ENCODE assay signal across 20 cellular contexts in the genomic region with DNA sequence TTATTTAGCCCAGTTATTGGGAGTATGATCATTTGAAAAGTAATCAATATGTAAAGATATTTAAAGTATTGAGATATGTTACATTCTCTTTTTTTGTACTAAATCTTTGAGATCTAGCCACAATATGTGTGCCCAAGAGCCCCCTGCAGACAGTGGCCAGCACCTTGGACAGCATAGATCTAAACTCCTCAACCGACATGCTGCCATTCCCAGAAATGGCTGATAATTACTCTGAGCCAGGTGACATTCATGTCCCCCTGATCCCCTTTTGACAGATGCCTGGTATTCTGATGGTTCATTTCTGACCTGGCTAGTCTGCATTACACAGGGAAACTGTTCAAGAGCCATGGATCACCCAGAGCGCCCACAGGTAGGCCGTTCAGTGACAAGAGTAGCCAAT.
DNase-seq lines count a peak whose midpoint lies in the region; ATAC-seq and TF ChIP-seq lines count a peak whose summit lies in the region.
"Had no signal": no experiment of that assay in that cellular context is flagged by ENCODE, and none has a peak within 500 bp of the region (broad histone marks: within the 10 kb centered on the region; RNA-seq: fewer than 3 reads in every experiment).

No MANE protein-coding gene starts in this region.

- TF ChIP-seq POLR2A in IMR-90 (IDR thresholded peaks at IDR 0.05; ENCODE audit: low read depth, low read length) = no peak
- no peak for TF ChIP-seq POLR2A in adrenal gland (IDR thresholded peaks at IDR 0.05)

- BruUV-seq in IMR-90 (replicated peaks; lab: Mats Ljungman, UMichigan) = no TSS peak

- H4K5ac ChIP-seq in IMR-90 (ENCODE audit: low read depth, low read length) = no peak overlapping the region

- no peak overlapping the region for H2AK9ac ChIP-seq in IMR-90 (replicated peaks; ENCODE audit: low read depth, low read length, poor library complexity)

- H3K36me3 ChIP-seq in IMR-90 (ENCODE audit: control insufficient read depth, insufficient read depth, low read length) (no peaks in the 10 kb centered on the region), adrenal gland (replicated peaks in 1 of 2) (no peaks in the 10 kb centered on the region)

- no peak overlapping the region for H3K18ac ChIP-seq in IMR-90 (ENCODE audit: low read depth, low read length)

- no peak overlapping the region for H3K56ac ChIP-seq in IMR-90 (ENCODE audit: extremely low read depth, insufficient read depth, low read length)

- H3K27me3 ChIP-seq in IMR-90 (ENCODE audit: control insufficient read depth, insufficient read depth, low read length) = no peaks in the 10 kb centered on the region; the same call in 1 of the 2 replicates
- H3K27me3 ChIP-seq in adrenal gland = no peaks in the 10 kb centered on the region

- no peak overlapping the region for H3K4ac ChIP-seq in IMR-90 (ENCODE audit: low read depth, low read length)

- no peak overlapping the region for H2AFZ ChIP-seq in IMR-90 (replicated peaks; ENCODE audit: low read length, poor library complexity)

- H3K27me3 Mint-ChIP-seq in activated B cell treated with CpG ODN at 0.5 μM for 24 hours = no peaks in the 10 kb centered on the region
- H3K27me3 Mint-ChIP-seq: activated naive CD8-positive, alpha-beta T cell had no signal

- ATAC-seq in IMR-90 (ENCODE audit: low read depth) (no peak), activated B cell treated with CpG ODN at 0.5 μM for 24 hours (ENCODE audit: low read depth) (no peak), GM19351 (IDR thresholded peaks at IDR 0.05; ENCODE audit: unreplicated experiment) (no peak)
- ATAC-seq: naive thymus-derived CD4-positive, alpha-beta T cell had no signal

- WGBS in IMR-90 (ENCODE audit: extremely low coverage in 2 of 2, insufficient read length in 1 of 2), 2 experiments = 93% methylated on average over 3 of the region's 3 CpGs; no CpG with 5 or more reads in 1 of the 2 experiments
- 95 to 98% (median 96%) methylated on average over 3 of the region's 3 CpGs for WGBS in adrenal gland, 4 donors

- POLR2A ChIA-PET in IMR-90 (lab: Charles Lee; ENCODE audit: unreplicated experiment) (no interaction called here), activated B cell treated with CpG ODN at 0.5 μM for 24 hours (lab: Charles Lee) (interaction anchor here (0.6 to 2.8 kb wide), 8 partner anchors 9 to 98 kb away, joined by 3 to 18 read pairs (median 3); no protein-coding TSS in a partner anchor)

- H3K9me1 ChIP-seq in IMR-90 (ENCODE audit: insufficient read depth, low read length) = no peaks in the 10 kb centered on the region

- no peaks in the 10 kb centered on the region for H4K20me1 ChIP-seq in IMR-90 (ENCODE audit: insufficient read depth, low read length)

- no peak overlapping the region for H2BK5ac ChIP-seq in IMR-90 (ENCODE audit: low read depth, low read length, poor library complexity, severe bottlenecking)

- H3K4me1 ChIP-seq in IMR-90 (ENCODE audit: control insufficient read depth, insufficient read depth, low read length) = no peaks in the 10 kb centered on the region
- no peaks in the 10 kb centered on the region for H3K4me1 ChIP-seq in adrenal gland (replicated peaks in 1 of 2)

- intact Hi-C loops in IMR-90 (cut with micrococcal nuclease) (no loop called here), activated B cell treated with CpG ODN at 0.5 μM for 24 hours (cut with micrococcal nuclease) (loop anchor here (1.0 kb wide), 1 partner anchor 8 kb away; no protein-coding TSS in a partner anchor), adrenal gland (cut with DNase I) (no loop called here)

- H2BK15ac ChIP-seq in IMR-90 (ENCODE audit: low read depth, low read length) = no peak overlapping the region

- no peak overlapping the region for H3K9ac ChIP-seq in IMR-90 (ENCODE audit: low read depth, low read length)

- no peaks in the 10 kb centered on the region for H3K9me3 Mint-ChIP-seq in activated B cell treated with CpG ODN at 0.5 μM for 24 hours
- H3K9me3 Mint-ChIP-seq: naive thymus-derived CD4-positive, alpha-beta T cell had no signal

- H3K27ac ChIP-seq in IMR-90 (ENCODE audit: insufficient read depth, low read length) (no peak overlapping the region), adrenal gland (no peak overlapping the region)
- H3K27ac ChIP-seq: HL-60 had no signal

- dilution Hi-C loops in IMR-90 (cut with HindIII; ENCODE audit: low sequenced_read_pairs, unreplicated experiment) = no loop called here

- H3K4me1 Mint-ChIP-seq in activated B cell treated with CpG ODN at 0.5 μM for 24 hours = peaks cover 85% of the 10 kb centered on the region

- H3K4me3 Mint-ChIP-seq in activated B cell treated with CpG ODN at 0.5 μM for 24 hours = peak overlapping the region; percentile 20
- H3K4me3 Mint-ChIP-seq: activated naive CD8-positive, alpha-beta T cell; naive thymus-derived CD4-positive, alpha-beta T cell had no signal

- H2BK20ac ChIP-seq in IMR-90 (ENCODE audit: low read depth, low read length) = no peak overlapping the region

- CTCF ChIA-PET in IMR-90 (lab: Yijun Ruan, JAX) = no interaction called here
- CTCF ChIA-PET in activated B cell treated with CpG ODN at 0.5 μM for 24 hours (lab: Charles Lee) = no interaction called here

- TF ChIP-seq CTCF in IMR-90 (conservative IDR thresholded peaks at IDR 0.05; ENCODE audit: low read depth, low read length) (no peak), activated B cell treated with CpG ODN at 0.5 μM for 24 hours (IDR thresholded peaks at IDR 0.05) (no peak), adrenal gland (IDR thresholded peaks at IDR 0.05) (no peak)

- H3K9me3 ChIP-seq in IMR-90 (ENCODE audit: control insufficient read depth, insufficient read depth, low read length) (no peaks in the 10 kb centered on the region), adrenal gland (replicated peaks in 1 of 3) (no peaks in the 10 kb centered on the region)

- no peak overlapping the region for H3K4me3 ChIP-seq in IMR-90 (ENCODE audit: insufficient read depth, low read depth, low read length)
- no peak overlapping the region for H3K4me3 ChIP-seq in adrenal gland

- no peak for TF ChIP-seq RAD21 in IMR-90 (IDR thresholded peaks at IDR 0.05; ENCODE audit: low read length)

- no peak overlapping the region for H4K8ac ChIP-seq in IMR-90 (ENCODE audit: low read depth in 2 of 2, low read length in 2 of 2)

- H2AK5ac ChIP-seq in IMR-90 (ENCODE audit: low read depth, low read length) = no peak overlapping the region

- DNase-seq in NCI-H510A treated with DMSO at 0.1 percent for 48 hours (lab: John Stamatoyannopoulos, UW) = peak; percentile 25
- no peak for DNase-seq in NCI-H510A (lab: John Stamatoyannopoulos, UW)
- peak; percentile 6 for DNase-seq in IMR-90
- DNase-seq in activated B cell treated with CpG ODN at 0.5 μM for 24 hours = no peak
- DNase-seq in lung microvascular endothelial cell (ENCODE audit: low read depth in 2 of 2) = peak; percentile 10 to 29
- DNase-seq in adrenal gland = no peak
- DNase-seq in NCI-H2171 treated with DMSO at 0.1 percent for 48 hours (lab: John Stamatoyannopoulos, UW) = no peak
- DNase-seq: 8988T; activated CD4-positive, alpha-beta T cell treated with anti-CD3 and anti-CD28 coated beads for 4 hours; DMS79 treated with DMSO at 0.1 percent for 48 hours; GOT3; naive thymus-derived CD4-positive, alpha-beta T cell; NCI-H1436; NCI-H2171; SHP77; stimulated activated CD4-positive, alpha-beta T cell treated with anti-CD3 and anti-CD28 coated beads, Interleukin-12 subunit alpha, Interleukin-12 subunit beta, amount 100 ng/mL, for 4 hours; trophoblast cell had no signal

- H3K4me2 ChIP-seq in IMR-90 (ENCODE audit: low read depth, low read length) = no peak overlapping the region

- peak overlapping the region; percentile 94 for H3K27ac Mint-ChIP-seq in activated B cell treated with CpG ODN at 0.5 μM for 24 hours
- H3K27ac Mint-ChIP-seq: activated naive CD8-positive, alpha-beta T cell; naive thymus-derived CD4-positive, alpha-beta T cell had no signal

- H4K91ac ChIP-seq in IMR-90 (ENCODE audit: insufficient read depth, low read depth, low read length) = no peak overlapping the region

- in situ Hi-C loops in IMR-90 (cut with MboI; ENCODE audit: low sequenced_read_pairs) = no loop called here

- no peaks in the 10 kb centered on the region for H3K79me1 ChIP-seq in IMR-90 (ENCODE audit: low read depth in 1 of 2, low read length in 2 of 2)

- H2BK120ac ChIP-seq in IMR-90 (ENCODE audit: low read depth, low read length) = no peak overlapping the region

- no peak overlapping the region for H3K14ac ChIP-seq in IMR-90 (replicated peaks; ENCODE audit: low read depth, low read length)

- H3K23ac ChIP-seq in IMR-90 (ENCODE audit: low read depth, low read length) = no peak overlapping the region

- H3K36me3 Mint-ChIP-seq in activated B cell treated with CpG ODN at 0.5 μM for 24 hours (ENCODE audit: low read depth) = no peaks in the 10 kb centered on the region
- H3K36me3 Mint-ChIP-seq: activated naive CD8-positive, alpha-beta T cell had no signal

TF ChIP-seq in IMR-90, 13 proteins besides CTCF, POLR2A, EP300 and RAD21:
- TF ChIP-seq SMC3 (IDR thresholded peaks at IDR 0.05; ENCODE audit: low read depth, low read length) (no peak), RFX5 (IDR thresholded peaks at IDR 0.05; ENCODE audit: low read depth, low read length) (no peak), NFE2L2 (IDR thresholded peaks at IDR 0.05; ENCODE audit: low read depth, low read length) (no peak), MAFK (IDR thresholded peaks at IDR 0.05; ENCODE audit: low read depth, low read length) (no peak), MXI1 (IDR thresholded peaks at IDR 0.05; ENCODE audit: borderline replicate concordance, low read depth, low read length) (no peak)

Comparison
In these comparisons a context has a peak if more than half of its experiments do, and no peak if none do; other contexts are left out.
1. DNase-seq: peak in NCI-H510A treated with DMSO at 0.1 percent for 48 hours (single experiment), IMR-90 (single experiment) and lung microvascular endothelial cell (2 of 2); none in NCI-H510A (single experiment), activated B cell treated with CpG ODN at 0.5 μM for 24 hours (single experiment), adrenal gland (0 of 7) and NCI-H2171 treated with DMSO at 0.1 percent for 48 hours (single experiment).